Comparison of ENCODE assay signal across 21 cellular contexts in genomic region chr9:118578467-118578866, GRCh38.
DNase-seq lines count a peak whose midpoint lies in the region; ATAC-seq and TF ChIP-seq lines count a peak whose summit lies in the region.
"Had no signal": no experiment of that assay in that cellular context is flagged by ENCODE, and none has a peak within 500 bp of the region (broad histone marks: within the 10 kb centered on the region; RNA-seq: fewer than 3 reads in every experiment).

No MANE protein-coding gene starts in this region.

- no peaks in the 10 kb centered on the region for H3K9me3 ChIP-seq in aorta (ENCODE audit: control insufficient read depth, low read length)
- H3K9me3 ChIP-seq: mucosa of descending colon, vagina had no signal

- no peaks in the 10 kb centered on the region for H3K36me3 ChIP-seq in aorta (ENCODE audit: control insufficient read depth in 1 of 2, insufficient read depth in 2 of 2, low read length in 1 of 2)
- H3K36me3 ChIP-seq: adrenal gland, gastroesophageal sphincter, vagina had no signal

- intact Hi-C loops in aorta (cut with DNase I) = loop anchor here in 1 of 2 donors (2.0 to 10.0 kb wide), 2 partner anchors 56 to 426 kb away; no protein-coding TSS in a partner anchor

- no peak for ATAC-seq in aorta (ENCODE audit: low FRiP score)
- ATAC-seq: activated T-cell treated with anti-CD3 and anti-CD28 coated beads, Interleukin-2, amount 50 U/mL, for 4 hours; gastroesophageal sphincter; mucosa of descending colon; stimulated activated naive CD8-positive, alpha-beta T cell treated with anti-CD3 and anti-CD28 coated beads, Interleukin-15, Interleukin-2, amounts not matched to agents 100 U/mL and 50 U/mL, for 24 hours had no signal

- no peaks in the 10 kb centered on the region for H3K27me3 ChIP-seq in aorta (ENCODE audit: control insufficient read depth in 1 of 2, insufficient read depth in 2 of 2, low read length in 1 of 2)
- H3K27me3 ChIP-seq: adrenal gland, gastroesophageal sphincter, vagina had no signal

- peak overlapping the region in 1 of 2 donors; percentile 80 for H3K27ac ChIP-seq in aorta (ENCODE audit: low read depth in 1 of 2, low read length in 2 of 2)
- H3K27ac ChIP-seq: adrenal gland, C4-2B, gastroesophageal sphincter, skin epidermis, vagina had no signal

- no peak for TF ChIP-seq CTCF in fibroblast of mammary gland (conservative IDR thresholded peaks at IDR 0.05; ENCODE audit: control insufficient read depth, insufficient read depth, low read depth, low read length)

- H3K4me1 ChIP-seq in aorta (ENCODE audit: control insufficient read depth in 1 of 2, insufficient read depth in 2 of 2, low read length in 2 of 2) = no peaks in the 10 kb centered on the region
- H3K4me1 ChIP-seq: adrenal gland, gastroesophageal sphincter, vagina had no signal

- H3K4me3 ChIP-seq in fibroblast of mammary gland (ENCODE audit: control insufficient read depth, low read depth, low read length) (no peak overlapping the region), skeletal muscle cell (ENCODE audit: low read depth, low read length) (no peak overlapping the region), aorta (ENCODE audit: low read length in 2 of 2) (no peak overlapping the region)
- H3K4me3 ChIP-seq: adrenal gland, gastroesophageal sphincter, mucosa of descending colon, skin epidermis, vagina had no signal

- DNase-seq in GM04503 (ENCODE audit: low read depth) = peak; percentile 67
- peak; percentile 77 for DNase-seq in amniotic epithelial cell (ENCODE audit: low read depth)
- DNase-seq in fibroblast of mammary gland (ENCODE audit: low read depth) = peak; percentile 78
- peak; percentile 43 for DNase-seq in skeletal muscle cell (ENCODE audit: low read depth)
- DNase-seq in stimulated activated CD4-positive, alpha-beta T cell treated with anti-CD3 and anti-CD28 coated beads, Interleukin-15, amount 100 ng/mL, for 24 hours = no peak
- DNase-seq in activated CD8-positive, alpha-beta memory T cell treated with anti-CD3 and anti-CD28 coated beads for 24 hours = no peak
- no peak for DNase-seq in activated T-cell treated with anti-CD3 and anti-CD28 coated beads, Interleukin-2, amount 50 U/mL, for 48 hours
- no peak for DNase-seq in aorta
- DNase-seq: activated CD4-positive, alpha-beta T cell treated with anti-CD3 and anti-CD28 coated beads, Interleukin-2, amount 10 ng/mL, durations not matched to agents 24 days and 14 days; activated T-cell treated with anti-CD3 and anti-CD28 coated beads, Interleukin-2, amount 50 U/mL, for 4 hours; adrenal gland; KBM-7; mucosa of descending colon; NCI-H1417 treated with DMSO at 0.1 percent for 48 hours; NCI-H345; stimulated activated naive CD8-positive, alpha-beta T cell treated with anti-CD3 and anti-CD28 coated beads, Interleukin-15, Interleukin-2, amounts not matched to agents 100 U/mL and 50 U/mL, for 24 hours; T1000 had no signal

Comparison
In these comparisons a context has a peak if more than half of its experiments do, and no peak if none do; other contexts are left out.
1. DNase-seq: peak in GM04503 (single experiment), amniotic epithelial cell (single experiment), fibroblast of mammary gland (single experiment) and skeletal muscle cell (single experiment); none in stimulated activated CD4-positive, alpha-beta T cell treated with anti-CD3 and anti-CD28 coated beads, Interleukin-15, amount 100 ng/mL, for 24 hours (single experiment), activated CD8-positive, alpha-beta memory T cell treated with anti-CD3 and anti-CD28 coated beads for 24 hours (single experiment), activated T-cell treated with anti-CD3 and anti-CD28 coated beads, Interleukin-2, amount 50 U/mL, for 48 hours (0 of 2) and aorta (0 of 2).